Comparison of ENCODE assay signal across 1 cellular context in the genomic region with DNA sequence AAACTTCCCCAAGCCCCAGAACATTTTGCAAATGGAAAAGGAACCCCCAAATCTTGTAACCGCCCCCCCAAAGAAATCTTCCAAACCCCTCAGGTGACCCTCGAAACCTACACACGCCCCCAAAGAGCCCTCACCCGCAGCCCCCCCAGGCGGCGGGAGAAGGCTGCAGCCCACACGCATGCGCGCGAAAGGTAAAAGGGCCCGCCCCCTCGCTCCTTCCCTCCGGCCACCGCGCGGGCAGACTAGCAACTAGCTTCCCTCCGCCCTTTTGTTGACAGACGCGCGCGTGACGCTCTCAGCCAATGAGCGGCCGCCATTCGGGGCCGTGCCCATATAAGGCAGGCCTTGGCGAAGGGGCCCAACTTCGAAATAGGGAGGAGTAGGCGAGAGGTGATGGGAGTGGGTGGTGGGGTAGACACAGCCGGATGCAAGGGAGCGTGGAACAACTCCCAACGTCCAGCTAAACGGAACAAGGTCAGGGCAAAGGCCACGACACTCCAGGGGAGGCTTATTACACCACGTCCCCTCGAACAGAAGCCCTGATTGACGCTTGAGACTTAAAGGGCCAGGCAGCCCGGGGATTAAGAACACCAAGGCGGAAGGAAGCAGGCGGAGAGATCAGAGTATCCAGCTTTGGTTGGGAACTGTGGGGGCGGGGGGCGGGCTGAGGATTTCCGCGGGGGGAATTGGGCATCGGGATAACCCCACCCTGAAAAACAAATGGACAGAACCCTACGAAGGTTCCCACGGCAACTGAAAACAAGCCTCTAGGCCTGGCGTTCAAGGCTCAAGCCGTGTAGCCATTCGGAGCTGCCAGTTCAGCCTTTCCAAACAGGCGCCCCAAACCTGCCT.
TF ChIP-seq lines count a peak whose summit lies in the region.

No MANE protein-coding gene starts in this region.

TF ChIP-seq in HEK293, 187 proteins besides CTCF, POLR2A, EP300 and RAD21 (continued from another document and continues in another):
- TF ChIP-seq ZNF747 (tag by site-specific recombination; IDR thresholded peaks at IDR 0.05) (no peak), BCL11B (tag by site-specific recombination; IDR thresholded peaks at IDR 0.05; ENCODE audit: low read depth) (peak; percentile 89), ZNF623 (tag by site-specific recombination; IDR thresholded peaks at IDR 0.05) (no peak), ZNF391 (tag by site-specific recombination; IDR thresholded peaks at IDR 0.05; ENCODE audit: borderline replicate concordance, low read depth) (no peak), SP2 (tag by site-specific recombination; IDR thresholded peaks at IDR 0.05) (peak; percentile 90), KLF7 (tag by site-specific recombination; IDR thresholded peaks at IDR 0.05; ENCODE audit: borderline replicate concordance) (peak; percentile 61; the same call in 1 of the 2 replicates), ZFP41 (tag by site-specific recombination; IDR thresholded peaks at IDR 0.05; ENCODE audit: borderline replicate concordance) (no peak), ZNF561 (tag by site-specific recombination; IDR thresholded peaks at IDR 0.05; ENCODE audit: borderline replicate concordance) (no peak), HOXD13 (CRISPR knock-in tag; IDR thresholded peaks at IDR 0.05; ENCODE audit: borderline replicate concordance) (no peak), ZNF214 (tag by site-specific recombination; IDR thresholded peaks at IDR 0.05; ENCODE audit: borderline replicate concordance) (no peak), ZNF146 (tag by site-specific recombination; IDR thresholded peaks at IDR 0.05) (no peak), SP7 (tag by site-specific recombination; IDR thresholded peaks at IDR 0.05) (peak; percentile 76), ZNF701 (tag by site-specific recombination; IDR thresholded peaks at IDR 0.05) (no peak), ZNF16 (tag by site-specific recombination; IDR thresholded peaks at IDR 0.05; ENCODE audit: low read depth) (no peak), ZEB2 (tag by site-specific recombination; IDR thresholded peaks at IDR 0.05) (0 out of 2 replicates have a peak, but pooled peaks have one; percentile 20), ZNF610 (tag by site-specific recombination; IDR thresholded peaks at IDR 0.05; ENCODE audit: borderline replicate concordance) (no peak), SP3 (tag by site-specific recombination; IDR thresholded peaks at IDR 0.05) (peak; percentile 89), ZNF48 (tag by site-specific recombination; IDR thresholded peaks at IDR 0.05) (no peak), ZNF202 (tag by site-specific recombination; IDR thresholded peaks at IDR 0.05; ENCODE audit: borderline replicate concordance) (no peak), TRIM28 (IDR thresholded peaks at IDR 0.05; ENCODE audit: borderline replicate concordance, low read length) (no peak), ZNF37A (tag by site-specific recombination; IDR thresholded peaks at IDR 0.05) (no peak), ZNF366 (tag by site-specific recombination; conservative IDR thresholded peaks at IDR 0.05) (peak; percentile 92), ZSCAN16 (tag by site-specific recombination; IDR thresholded peaks at IDR 0.05) (no peak), ZNF169 (tag by site-specific recombination; IDR thresholded peaks at IDR 0.05) (no peak), KLF16 (tag by site-specific recombination; IDR thresholded peaks at IDR 0.05) (no peak; the same call in 1 of the 2 replicates), ZNF174 (tag by site-specific recombination; IDR thresholded peaks at IDR 0.05) (no peak), ZNF324 (tag by site-specific recombination; IDR thresholded peaks at IDR 0.05) (no peak), ZBTB21 (tag by site-specific recombination; IDR thresholded peaks at IDR 0.05) (0 out of 2 replicates have a peak, but pooled peaks have one; percentile 9), ZNF529 (tag by site-specific recombination; IDR thresholded peaks at IDR 0.05; ENCODE audit: insufficient replicate concordance) (no peak), ZBTB48 (tag by site-specific recombination; IDR thresholded peaks at IDR 0.05) (peak; percentile 100), ZNF660 (tag by site-specific recombination; IDR thresholded peaks at IDR 0.05) (no peak; the same call in 1 of the 2 replicates), ZNF843 (tag by site-specific recombination; IDR thresholded peaks at IDR 0.05) (0 out of 2 replicates have a peak, but pooled peaks have one; percentile 5), KLF1 (tag by site-specific recombination; IDR thresholded peaks at IDR 0.05) (peak; percentile 67; the same call in 1 of the 2 replicates), ZBTB1 (tag by site-specific recombination; IDR thresholded peaks at IDR 0.05) (no peak), FEZF1 (tag by site-specific recombination; IDR thresholded peaks at IDR 0.05) (peak; percentile 15; the same call in 1 of the 2 replicates), ZNF341 (tag by site-specific recombination; IDR thresholded peaks at IDR 0.05; ENCODE audit: low read depth) (peak; percentile 78), PRDM1 (tag by site-specific recombination; IDR thresholded peaks at IDR 0.05) (no peak), KLF8 (tag by site-specific recombination; IDR thresholded peaks at IDR 0.05) (peak; percentile 78), ZNF664 (tag by site-specific recombination; IDR thresholded peaks at IDR 0.05) (no peak), ZNF157 (tag by site-specific recombination; IDR thresholded peaks at IDR 0.05) (no peak), ZBTB20 (tag by site-specific recombination; IDR thresholded peaks at IDR 0.05) (peak; percentile 23; the same call in 1 of the 2 replicates), ZNF837 (tag by site-specific recombination; IDR thresholded peaks at IDR 0.05) (no peak), ZNF596 (tag by site-specific recombination; IDR thresholded peaks at IDR 0.05) (no peak), ZNF302 (tag by site-specific recombination; IDR thresholded peaks at IDR 0.05; ENCODE audit: low read depth) (no peak), ZXDB (tag by site-specific recombination; IDR thresholded peaks at IDR 0.05) (peak; percentile 71; the same call in 1 of the 2 replicates), ZNF133 (tag by site-specific recombination; IDR thresholded peaks at IDR 0.05) (no peak)
- TF ChIP-seq, protein P1, sequence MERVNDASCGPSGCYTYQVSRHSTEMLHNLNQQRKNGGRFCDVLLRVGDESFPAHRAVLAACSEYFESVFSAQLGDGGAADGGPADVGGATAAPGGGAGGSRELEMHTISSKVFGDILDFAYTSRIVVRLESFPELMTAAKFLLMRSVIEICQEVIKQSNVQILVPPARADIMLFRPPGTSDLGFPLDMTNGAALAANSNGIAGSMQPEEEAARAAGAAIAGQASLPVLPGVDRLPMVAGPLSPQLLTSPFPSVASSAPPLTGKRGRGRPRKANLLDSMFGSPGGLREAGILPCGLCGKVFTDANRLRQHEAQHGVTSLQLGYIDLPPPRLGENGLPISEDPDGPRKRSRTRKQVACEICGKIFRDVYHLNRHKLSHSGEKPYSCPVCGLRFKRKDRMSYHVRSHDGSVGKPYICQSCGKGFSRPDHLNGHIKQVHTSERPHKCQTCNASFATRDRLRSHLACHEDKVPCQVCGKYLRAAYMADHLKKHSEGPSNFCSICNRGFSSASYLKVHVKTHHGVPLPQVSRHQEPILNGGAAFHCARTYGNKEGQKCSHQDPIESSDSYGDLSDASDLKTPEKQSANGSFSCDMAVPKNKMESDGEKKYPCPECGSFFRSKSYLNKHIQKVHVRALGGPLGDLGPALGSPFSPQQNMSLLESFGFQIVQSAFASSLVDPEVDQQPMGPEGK (tag by site-specific recombination; IDR thresholded peaks at IDR 0.05), result peak; percentile 91
- TF ChIP-seq, protein P2, sequence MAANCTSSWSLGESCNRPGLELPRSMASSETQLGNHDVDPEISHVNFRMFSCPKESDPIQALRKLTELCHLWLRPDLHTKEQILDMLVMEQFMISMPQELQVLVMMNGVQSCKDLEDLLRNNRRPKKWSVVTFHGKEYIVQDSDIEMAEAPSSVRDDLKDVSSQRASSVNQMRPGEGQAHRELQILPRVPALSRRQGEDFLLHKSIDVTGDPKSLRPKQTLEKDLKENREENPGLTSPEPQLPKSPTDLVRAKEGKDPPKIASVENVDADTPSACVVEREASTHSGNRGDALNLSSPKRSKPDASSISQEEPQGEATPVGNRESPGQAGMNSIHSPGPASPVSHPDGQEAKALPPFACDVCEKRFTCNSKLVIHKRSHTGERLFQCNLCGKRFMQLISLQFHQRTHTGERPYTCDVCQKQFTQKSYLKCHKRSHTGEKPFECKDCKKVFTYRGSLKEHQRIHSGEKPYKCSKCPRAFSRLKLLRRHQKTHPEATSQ (tag by site-specific recombination; IDR thresholded peaks at IDR 0.05), result no peak
- TF ChIP-seq, protein P3, sequence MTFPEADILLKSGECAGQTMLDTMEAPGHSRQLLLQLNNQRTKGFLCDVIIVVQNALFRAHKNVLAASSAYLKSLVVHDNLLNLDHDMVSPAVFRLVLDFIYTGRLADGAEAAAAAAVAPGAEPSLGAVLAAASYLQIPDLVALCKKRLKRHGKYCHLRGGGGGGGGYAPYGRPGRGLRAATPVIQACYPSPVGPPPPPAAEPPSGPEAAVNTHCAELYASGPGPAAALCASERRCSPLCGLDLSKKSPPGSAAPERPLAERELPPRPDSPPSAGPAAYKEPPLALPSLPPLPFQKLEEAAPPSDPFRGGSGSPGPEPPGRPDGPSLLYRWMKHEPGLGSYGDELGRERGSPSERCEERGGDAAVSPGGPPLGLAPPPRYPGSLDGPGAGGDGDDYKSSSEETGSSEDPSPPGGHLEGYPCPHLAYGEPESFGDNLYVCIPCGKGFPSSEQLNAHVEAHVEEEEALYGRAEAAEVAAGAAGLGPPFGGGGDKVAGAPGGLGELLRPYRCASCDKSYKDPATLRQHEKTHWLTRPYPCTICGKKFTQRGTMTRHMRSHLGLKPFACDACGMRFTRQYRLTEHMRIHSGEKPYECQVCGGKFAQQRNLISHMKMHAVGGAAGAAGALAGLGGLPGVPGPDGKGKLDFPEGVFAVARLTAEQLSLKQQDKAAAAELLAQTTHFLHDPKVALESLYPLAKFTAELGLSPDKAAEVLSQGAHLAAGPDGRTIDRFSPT (tag by site-specific recombination; IDR thresholded peaks at IDR 0.05), result peak; percentile 26; the same call in 1 of the 2 replicates
- TF ChIP-seq, protein P4, sequence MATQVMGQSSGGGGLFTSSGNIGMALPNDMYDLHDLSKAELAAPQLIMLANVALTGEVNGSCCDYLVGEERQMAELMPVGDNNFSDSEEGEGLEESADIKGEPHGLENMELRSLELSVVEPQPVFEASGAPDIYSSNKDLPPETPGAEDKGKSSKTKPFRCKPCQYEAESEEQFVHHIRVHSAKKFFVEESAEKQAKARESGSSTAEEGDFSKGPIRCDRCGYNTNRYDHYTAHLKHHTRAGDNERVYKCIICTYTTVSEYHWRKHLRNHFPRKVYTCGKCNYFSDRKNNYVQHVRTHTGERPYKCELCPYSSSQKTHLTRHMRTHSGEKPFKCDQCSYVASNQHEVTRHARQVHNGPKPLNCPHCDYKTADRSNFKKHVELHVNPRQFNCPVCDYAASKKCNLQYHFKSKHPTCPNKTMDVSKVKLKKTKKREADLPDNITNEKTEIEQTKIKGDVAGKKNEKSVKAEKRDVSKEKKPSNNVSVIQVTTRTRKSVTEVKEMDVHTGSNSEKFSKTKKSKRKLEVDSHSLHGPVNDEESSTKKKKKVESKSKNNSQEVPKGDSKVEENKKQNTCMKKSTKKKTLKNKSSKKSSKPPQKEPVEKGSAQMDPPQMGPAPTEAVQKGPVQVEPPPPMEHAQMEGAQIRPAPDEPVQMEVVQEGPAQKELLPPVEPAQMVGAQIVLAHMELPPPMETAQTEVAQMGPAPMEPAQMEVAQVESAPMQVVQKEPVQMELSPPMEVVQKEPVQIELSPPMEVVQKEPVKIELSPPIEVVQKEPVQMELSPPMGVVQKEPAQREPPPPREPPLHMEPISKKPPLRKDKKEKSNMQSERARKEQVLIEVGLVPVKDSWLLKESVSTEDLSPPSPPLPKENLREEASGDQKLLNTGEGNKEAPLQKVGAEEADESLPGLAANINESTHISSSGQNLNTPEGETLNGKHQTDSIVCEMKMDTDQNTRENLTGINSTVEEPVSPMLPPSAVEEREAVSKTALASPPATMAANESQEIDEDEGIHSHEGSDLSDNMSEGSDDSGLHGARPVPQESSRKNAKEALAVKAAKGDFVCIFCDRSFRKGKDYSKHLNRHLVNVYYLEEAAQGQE (tag by site-specific recombination; IDR thresholded peaks at IDR 0.05), result no peak
- TF ChIP-seq, protein P5, sequence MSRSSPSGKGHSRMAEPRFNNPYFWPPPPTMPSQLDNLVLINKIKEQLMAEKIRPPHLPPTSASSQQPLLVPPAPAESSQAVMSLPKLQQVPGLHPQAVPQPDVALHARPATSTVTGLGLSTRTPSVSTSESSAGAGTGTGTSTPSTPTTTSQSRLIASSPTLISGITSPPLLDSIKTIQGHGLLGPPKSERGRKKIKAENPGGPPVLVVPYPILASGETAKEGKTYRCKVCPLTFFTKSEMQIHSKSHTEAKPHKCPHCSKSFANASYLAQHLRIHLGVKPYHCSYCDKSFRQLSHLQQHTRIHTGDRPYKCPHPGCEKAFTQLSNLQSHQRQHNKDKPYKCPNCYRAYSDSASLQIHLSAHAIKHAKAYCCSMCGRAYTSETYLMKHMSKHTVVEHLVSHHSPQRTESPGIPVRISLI (tag by site-specific recombination; IDR thresholded peaks at IDR 0.05), result no peak
- TF ChIP-seq, protein P6, sequence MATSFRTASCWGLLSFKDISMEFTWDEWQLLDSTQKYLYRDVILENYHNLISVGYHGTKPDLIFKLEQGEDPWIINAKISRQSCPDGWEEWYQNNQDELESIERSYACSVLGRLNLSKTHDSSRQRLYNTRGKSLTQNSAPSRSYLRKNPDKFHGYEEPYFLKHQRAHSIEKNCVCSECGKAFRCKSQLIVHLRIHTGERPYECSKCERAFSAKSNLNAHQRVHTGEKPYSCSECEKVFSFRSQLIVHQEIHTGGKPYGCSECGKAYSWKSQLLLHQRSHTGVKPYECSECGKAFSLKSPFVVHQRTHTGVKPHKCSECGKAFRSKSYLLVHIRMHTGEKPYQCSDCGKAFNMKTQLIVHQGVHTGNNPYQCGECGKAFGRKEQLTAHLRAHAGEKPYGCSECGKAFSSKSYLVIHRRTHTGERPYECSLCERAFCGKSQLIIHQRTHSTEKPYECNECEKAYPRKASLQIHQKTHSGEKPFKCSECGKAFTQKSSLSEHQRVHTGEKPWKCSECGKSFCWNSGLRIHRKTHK (tag by site-specific recombination; IDR thresholded peaks at IDR 0.05), result no peak
- TF ChIP-seq, protein P7, sequence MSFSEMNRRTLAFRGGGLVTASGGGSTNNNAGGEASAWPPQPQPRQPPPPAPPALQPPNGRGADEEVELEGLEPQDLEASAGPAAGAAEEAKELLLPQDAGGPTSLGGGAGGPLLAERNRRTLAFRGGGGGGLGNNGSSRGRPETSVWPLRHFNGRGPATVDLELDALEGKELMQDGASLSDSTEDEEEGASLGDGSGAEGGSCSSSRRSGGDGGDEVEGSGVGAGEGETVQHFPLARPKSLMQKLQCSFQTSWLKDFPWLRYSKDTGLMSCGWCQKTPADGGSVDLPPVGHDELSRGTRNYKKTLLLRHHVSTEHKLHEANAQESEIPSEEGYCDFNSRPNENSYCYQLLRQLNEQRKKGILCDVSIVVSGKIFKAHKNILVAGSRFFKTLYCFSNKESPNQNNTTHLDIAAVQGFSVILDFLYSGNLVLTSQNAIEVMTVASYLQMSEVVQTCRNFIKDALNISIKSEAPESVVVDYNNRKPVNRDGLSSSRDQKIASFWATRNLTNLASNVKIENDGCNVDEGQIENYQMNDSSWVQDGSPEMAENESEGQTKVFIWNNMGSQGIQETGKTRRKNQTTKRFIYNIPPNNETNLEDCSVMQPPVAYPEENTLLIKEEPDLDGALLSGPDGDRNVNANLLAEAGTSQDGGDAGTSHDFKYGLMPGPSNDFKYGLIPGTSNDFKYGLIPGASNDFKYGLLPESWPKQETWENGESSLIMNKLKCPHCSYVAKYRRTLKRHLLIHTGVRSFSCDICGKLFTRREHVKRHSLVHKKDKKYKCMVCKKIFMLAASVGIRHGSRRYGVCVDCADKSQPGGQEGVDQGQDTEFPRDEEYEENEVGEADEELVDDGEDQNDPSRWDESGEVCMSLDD (tag by site-specific recombination; IDR thresholded peaks at IDR 0.05), result no peak; the same call in none of the 2 replicates
